ENCODE assay signal across 1 cellular context in genomic region chr21:36164427-36164784, GRCh38.
TF ChIP-seq lines count a peak whose summit lies in the region.

No MANE protein-coding gene starts in this region.

TF ChIP-seq in HepG2, 621 proteins besides CTCF, POLR2A, EP300 and RAD21 (continued from another document):
- no peak for TF ChIP-seq PLSCR1 (CRISPR knock-in tag; IDR thresholded peaks at IDR 0.05; ENCODE audit: borderline replicate concordance)
- no peak for TF ChIP-seq RAD51 (IDR thresholded peaks at IDR 0.05; ENCODE audit: borderline replicate concordance)
- no peak for TF ChIP-seq ZNF33B (CRISPR knock-in tag; IDR thresholded peaks at IDR 0.05)
- TF ChIP-seq FOXA3 (CRISPR knock-in tag; IDR thresholded peaks at IDR 0.05): peak; percentile 75
- TF ChIP-seq EZH2 (conservative IDR thresholded peaks at IDR 0.05; ENCODE audit: low read depth, low read length): no peak
- TF ChIP-seq EED (CRISPR knock-in tag; IDR thresholded peaks at IDR 0.05): no peak
- TF ChIP-seq TCF7 (IDR thresholded peaks at IDR 0.05; ENCODE audit: low read depth): peak; percentile 59
- TF ChIP-seq RORA (CRISPR knock-in tag; IDR thresholded peaks at IDR 0.05): no peak
- TF ChIP-seq SP5 (CRISPR knock-in tag; IDR thresholded peaks at IDR 0.05; ENCODE audit: borderline replicate concordance, low read depth): peak; percentile 71
- TF ChIP-seq AGO2 (optimal IDR thresholded peaks at IDR 0.05; ENCODE audit: low read depth, low read length): no peak
- TF ChIP-seq U2AF2 (IDR thresholded peaks at IDR 0.05; ENCODE audit: low read depth, low read length): no peak
- TF ChIP-seq TOE1 (CRISPR knock-in tag; IDR thresholded peaks at IDR 0.05): no peak
- TF ChIP-seq ZNF7 (CRISPR knock-in tag; IDR thresholded peaks at IDR 0.05): no peak
- TF ChIP-seq STAT6 (CRISPR knock-in tag; IDR thresholded peaks at IDR 0.05; ENCODE audit: borderline replicate concordance): no peak
- TF ChIP-seq ZNF547 (CRISPR knock-in tag; IDR thresholded peaks at IDR 0.05): no peak
- no peak for TF ChIP-seq NR3C1 (CRISPR knock-in tag; IDR thresholded peaks at IDR 0.05)
- TF ChIP-seq ZFP82 (CRISPR knock-in tag; IDR thresholded peaks at IDR 0.05; ENCODE audit: borderline replicate concordance): no peak
- TF ChIP-seq FOXP4 (CRISPR knock-in tag; IDR thresholded peaks at IDR 0.05): peak; percentile 82
- TF ChIP-seq ZFP36L2 (CRISPR knock-in tag; IDR thresholded peaks at IDR 0.05): no peak
- TF ChIP-seq ZNF549 (CRISPR knock-in tag; IDR thresholded peaks at IDR 0.05): no peak
- TF ChIP-seq JUNB (CRISPR knock-in tag; IDR thresholded peaks at IDR 0.05; ENCODE audit: borderline replicate concordance): no peak
- no peak for TF ChIP-seq SRF (IDR thresholded peaks at IDR 0.05; ENCODE audit: low read depth, low read length)
- TF ChIP-seq, protein P1, sequence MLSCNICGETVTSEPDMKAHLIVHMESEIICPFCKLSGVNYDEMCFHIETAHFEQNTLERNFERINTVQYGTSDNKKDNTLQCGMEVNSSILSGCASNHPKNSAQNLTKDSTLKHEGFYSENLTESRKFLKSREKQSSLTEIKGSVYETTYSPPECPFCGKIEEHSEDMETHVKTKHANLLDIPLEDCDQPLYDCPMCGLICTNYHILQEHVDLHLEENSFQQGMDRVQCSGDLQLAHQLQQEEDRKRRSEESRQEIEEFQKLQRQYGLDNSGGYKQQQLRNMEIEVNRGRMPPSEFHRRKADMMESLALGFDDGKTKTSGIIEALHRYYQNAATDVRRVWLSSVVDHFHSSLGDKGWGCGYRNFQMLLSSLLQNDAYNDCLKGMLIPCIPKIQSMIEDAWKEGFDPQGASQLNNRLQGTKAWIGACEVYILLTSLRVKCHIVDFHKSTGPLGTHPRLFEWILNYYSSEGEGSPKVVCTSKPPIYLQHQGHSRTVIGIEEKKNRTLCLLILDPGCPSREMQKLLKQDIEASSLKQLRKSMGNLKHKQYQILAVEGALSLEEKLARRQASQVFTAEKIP (CRISPR knock-in tag; IDR thresholded peaks at IDR 0.05; ENCODE audit: borderline replicate concordance): no peak
- TF ChIP-seq RBM22 (optimal IDR thresholded peaks at IDR 0.05; ENCODE audit: low read length): no peak
- TF ChIP-seq, protein P2, sequence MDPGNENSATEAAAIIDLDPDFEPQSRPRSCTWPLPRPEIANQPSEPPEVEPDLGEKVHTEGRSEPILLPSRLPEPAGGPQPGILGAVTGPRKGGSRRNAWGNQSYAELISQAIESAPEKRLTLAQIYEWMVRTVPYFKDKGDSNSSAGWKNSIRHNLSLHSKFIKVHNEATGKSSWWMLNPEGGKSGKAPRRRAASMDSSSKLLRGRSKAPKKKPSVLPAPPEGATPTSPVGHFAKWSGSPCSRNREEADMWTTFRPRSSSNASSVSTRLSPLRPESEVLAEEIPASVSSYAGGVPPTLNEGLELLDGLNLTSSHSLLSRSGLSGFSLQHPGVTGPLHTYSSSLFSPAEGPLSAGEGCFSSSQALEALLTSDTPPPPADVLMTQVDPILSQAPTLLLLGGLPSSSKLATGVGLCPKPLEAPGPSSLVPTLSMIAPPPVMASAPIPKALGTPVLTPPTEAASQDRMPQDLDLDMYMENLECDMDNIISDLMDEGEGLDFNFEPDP (CRISPR knock-in tag; conservative IDR thresholded peaks at IDR 0.05): no peak
- TF ChIP-seq MAF1 (CRISPR knock-in tag; IDR thresholded peaks at IDR 0.05; ENCODE audit: borderline replicate concordance): no peak
- no peak for TF ChIP-seq ZNF672 (CRISPR knock-in tag; IDR thresholded peaks at IDR 0.05)
- no peak for TF ChIP-seq KDM6A (CRISPR knock-in tag; IDR thresholded peaks at IDR 0.05; ENCODE audit: low read depth)
- TF ChIP-seq ATF7 (IDR thresholded peaks at IDR 0.05): no peak
- no peak for TF ChIP-seq ATF7 (CRISPR knock-in tag; IDR thresholded peaks at IDR 0.05)
- TF ChIP-seq ZKSCAN5 (CRISPR knock-in tag; IDR thresholded peaks at IDR 0.05): no peak
- TF ChIP-seq KAT7 (CRISPR knock-in tag; IDR thresholded peaks at IDR 0.05; ENCODE audit: borderline replicate concordance): no peak
- no peak for TF ChIP-seq TMF1 (CRISPR knock-in tag; IDR thresholded peaks at IDR 0.05; ENCODE audit: low read depth)
- no peak for TF ChIP-seq ZBTB2 (CRISPR knock-in tag; IDR thresholded peaks at IDR 0.05; ENCODE audit: low read depth)
- TF ChIP-seq MIER2 (CRISPR knock-in tag; IDR thresholded peaks at IDR 0.05): 0 out of 2 replicates have a peak, but pooled peaks have one; percentile 27
- TF ChIP-seq ZNF766 (CRISPR knock-in tag; IDR thresholded peaks at IDR 0.05; ENCODE audit: borderline replicate concordance): no peak
- TF ChIP-seq ZNF333 (CRISPR knock-in tag; IDR thresholded peaks at IDR 0.05; ENCODE audit: borderline replicate concordance): no peak
- no peak for TF ChIP-seq SPEN (CRISPR knock-in tag; IDR thresholded peaks at IDR 0.05; ENCODE audit: low read depth)
- no peak for TF ChIP-seq ZNF614 (CRISPR knock-in tag; IDR thresholded peaks at IDR 0.05; ENCODE audit: borderline replicate concordance)
- TF ChIP-seq ZNF207 (IDR thresholded peaks at IDR 0.05; ENCODE audit: borderline replicate concordance): no peak
- no peak for TF ChIP-seq GZF1 (CRISPR knock-in tag; IDR thresholded peaks at IDR 0.05)
- TF ChIP-seq GFI1 (CRISPR knock-in tag; IDR thresholded peaks at IDR 0.05; ENCODE audit: borderline replicate concordance): peak; percentile 46
- TF ChIP-seq RFX1 (IDR thresholded peaks at IDR 0.05): no peak
- no peak for TF ChIP-seq CENPBD1 (CRISPR knock-in tag; IDR thresholded peaks at IDR 0.05; ENCODE audit: borderline replicate concordance, low read depth)
- 0 out of 2 replicates have a peak, but pooled peaks have one; percentile 22 for TF ChIP-seq HOXA5 (CRISPR knock-in tag; IDR thresholded peaks at IDR 0.05)
- TF ChIP-seq ARHGAP35 (CRISPR knock-in tag; IDR thresholded peaks at IDR 0.05; ENCODE audit: borderline replicate concordance): no peak
